1 cellular context compared by ENCODE assay signal in the genomic region with DNA sequence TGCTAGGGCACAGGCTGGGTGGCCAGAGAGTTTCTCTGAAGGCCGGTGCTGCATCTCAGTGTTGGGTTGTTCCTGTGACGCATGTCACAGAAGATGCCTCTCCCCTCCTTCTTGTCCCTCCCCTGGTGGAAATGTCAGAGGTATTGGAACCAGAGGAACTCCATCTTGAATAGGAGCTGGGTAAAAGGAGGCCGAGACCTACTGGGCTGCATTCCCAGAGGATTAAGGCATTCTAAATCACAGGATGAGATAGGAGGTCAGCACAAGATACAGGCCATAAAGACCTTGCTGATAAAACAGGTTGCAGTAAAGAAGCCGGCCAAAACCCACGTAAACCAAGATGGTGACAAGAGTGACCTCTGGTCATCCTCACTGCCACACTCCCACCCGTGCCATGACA. TPM values are rescaled to one million over a fixed set of nuclear protein-coding genes. Genes with fewer than 3 reads are reported as not detected.
"Had no signal": no experiment of that assay in that cellular context is flagged by ENCODE, and none has a peak within 500 bp of the region (broad histone marks: within the 10 kb centered on the region; RNA-seq: fewer than 3 reads in every experiment).

No MANE protein-coding gene starts in this region.

RNA-seq across cellular contexts. Expression of a gene that starts 50.3 kb away (rescaled TPM):
- total RNA-seq: OCI-LY7 had no signal
